Comparison of ENCODE assay signal across 7 cellular contexts in the genomic region with DNA sequence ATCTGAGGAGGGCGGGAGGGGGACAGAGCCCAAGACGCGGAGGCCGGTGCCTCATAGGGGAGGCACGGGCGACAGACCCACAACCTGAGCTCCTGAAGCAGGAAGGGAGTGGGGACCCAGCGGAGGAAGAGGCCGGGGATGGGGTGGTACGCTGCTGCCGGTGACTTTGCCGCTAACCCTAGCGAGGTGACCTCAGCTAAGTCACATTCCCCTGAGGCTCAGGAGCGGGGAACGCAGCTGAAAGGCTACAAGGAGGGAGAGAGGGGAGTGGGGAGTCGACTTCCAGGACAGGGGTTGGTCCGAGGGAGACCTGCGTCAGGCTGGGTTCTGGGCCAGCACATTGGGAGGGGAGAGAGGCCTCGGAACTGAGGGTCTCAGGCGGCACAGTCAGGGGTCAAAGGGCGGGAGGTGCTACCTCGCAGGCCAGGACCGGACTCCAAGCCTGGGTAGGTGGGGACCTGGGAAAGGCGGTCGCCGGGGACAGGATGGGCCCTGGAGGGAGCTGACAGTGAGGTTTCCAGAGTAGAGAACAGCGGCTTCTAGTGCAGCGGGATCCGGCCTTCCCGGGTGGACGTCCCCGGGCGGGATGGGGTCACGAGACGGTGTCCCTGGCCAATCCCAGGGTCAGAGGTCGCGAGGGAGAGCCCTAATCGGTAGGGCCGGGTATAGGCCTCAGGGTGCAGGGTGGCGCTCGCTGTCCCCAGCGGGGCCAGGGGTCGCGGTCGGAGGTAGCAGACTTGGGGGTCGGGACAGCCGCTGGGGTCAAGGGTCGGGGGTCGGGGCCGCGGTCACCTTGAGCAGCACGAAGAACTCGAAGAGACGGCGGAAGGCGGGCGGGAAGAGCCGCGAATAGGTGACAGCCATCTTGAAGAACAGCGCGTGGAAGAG. TPM values are rescaled to one million over a fixed set of nuclear protein-coding genes. Genes with fewer than 3 reads are reported as not detected.
A peak's percentile ranks its signal among the peaks of the same experiment; 100 is the strongest.
DNase-seq lines count a peak whose midpoint lies in the region; ATAC-seq and TF ChIP-seq lines count a peak whose summit lies in the region.
"Had no signal": no experiment of that assay in that cellular context is flagged by ENCODE, and none has a peak within 500 bp of the region (broad histone marks: within the 10 kb centered on the region; RNA-seq: fewer than 3 reads in every experiment).

No MANE protein-coding gene starts in this region.

- H3K4me1 ChIP-seq in duodenal mucosa (ENCODE audit: control insufficient read depth in 1 of 2, insufficient read depth in 2 of 2, low read length in 2 of 2) (peaks cover 41 to 48% of the 10 kb centered on the region in 2 donors), sigmoid colon (peaks cover 0 to 72% (median 61%) of the 10 kb centered on the region in 4 donors)

- TF ChIP-seq POLR2A in sigmoid colon (IDR thresholded peaks at IDR 0.05), result no peak

- DNase-seq in activated CD4-positive, alpha-beta T cell treated with anti-CD3 and anti-CD28 coated beads for 1 hour, result peak; percentile 24
- DNase-seq in activated CD4-positive, alpha-beta T cell treated with anti-CD3 and anti-CD28 coated beads for 4 hours, result no peak
- DNase-seq in sigmoid colon (peak; percentile 81), glomerular visceral epithelial cell (ENCODE audit: extremely low spot score) (no peak)

- no peak for ATAC-seq in GM18861 (IDR thresholded peaks at IDR 0.05; ENCODE audit: unreplicated experiment)

- 1% methylated on average over 60 of the region's 60 CpGs for WGBS in sigmoid colon, 2 donors

- H3K9me3 ChIP-seq in duodenal mucosa (ENCODE audit: control insufficient read depth in 1 of 2, low read length in 2 of 2), result no peaks in the 10 kb centered on the region
- H3K9me3 ChIP-seq in sigmoid colon, result no peaks in the 10 kb centered on the region

- H3K27ac ChIP-seq in duodenal mucosa (ENCODE audit: low read depth, low read length), result peak overlapping the region; percentile 66
- H3K27ac ChIP-seq in sigmoid colon, result peak overlapping the region; percentile 92 to 96 (median 94)

- TF ChIP-seq EP300 in sigmoid colon (IDR thresholded peaks at IDR 0.05), result no peak

- intact Hi-C loops in sigmoid colon (cut with DNase I), result loop anchor here (2.0 kb wide), 1 partner anchor 221 kb away; a partner anchor contains a TSS

- H3K27me3 ChIP-seq in duodenal mucosa (ENCODE audit: control insufficient read depth in 1 of 2, insufficient read depth in 2 of 2, low read length in 2 of 2) (no peaks in the 10 kb centered on the region), sigmoid colon (no peaks in the 10 kb centered on the region)

- H3K4me3 ChIP-seq in duodenal mucosa (ENCODE audit: low read depth in 1 of 2, low read length in 2 of 2), result peak overlapping the region; percentile 85 to 94
- H3K4me3 ChIP-seq in sigmoid colon, result peak overlapping the region; percentile 66 to 97 (median 84)

- no peak for TF ChIP-seq CTCF in sigmoid colon (IDR thresholded peaks at IDR 0.05)

- H3K36me3 ChIP-seq in duodenal mucosa (ENCODE audit: control insufficient read depth in 1 of 2, insufficient read depth in 2 of 2, low read length in 2 of 2) (no peaks in the 10 kb centered on the region), sigmoid colon (no peaks in the 10 kb centered on the region)

- peak overlapping the region; percentile 85 to 91 for H3K9ac ChIP-seq in duodenal mucosa (ENCODE audit: low read depth in 1 of 2, low read length in 2 of 2)

RNA-seq across cellular contexts. Expression of a gene that starts 0.7 kb away (rescaled TPM):
- 100 to 1,000 TPM in 2 of 4 donors, 10 to 100 TPM in 2; 85.6 to 174 (median 126) TPM for total RNA-seq in sigmoid colon
- polyA plus RNA-seq in sigmoid colon, result 100 to 1,000 TPM in 1 of 3 donors, 10 to 100 TPM in 2; 19.2 to 232 (median 25.9) TPM

RNA-seq across cellular contexts. Expression of a gene that starts 1.1 kb away (rescaled TPM):
- not detected for total RNA-seq in sigmoid colon
- not detected for polyA plus RNA-seq in sigmoid colon
- total RNA-seq: Daoy had no signal

RNA-seq across cellular contexts. Expression of a gene that starts 6.2 kb away (rescaled TPM):
- 10 to 100 TPM; 25.5 to 59.0 (median 36.3) TPM for total RNA-seq in sigmoid colon
- polyA plus RNA-seq in sigmoid colon, result 100 to 1,000 TPM in 1 of 3 donors, 10 to 100 TPM in 2; 48.0 to 115 (median 53.9) TPM

RNA-seq across cellular contexts. Expression of a gene that starts 19.7 kb away (rescaled TPM):
- 10 to 100 TPM in 2 of 4 donors, 1 to 10 TPM in 2; 3.8 to 20.5 (median 10.9) TPM for total RNA-seq in sigmoid colon
- polyA plus RNA-seq in sigmoid colon, result 10 to 100 TPM in 1 of 3 donors, 1 to 10 TPM in 2; 1.8 to 25.1 (median 9.9) TPM

RNA-seq across cellular contexts. Expression of a gene that starts 20.0 kb away (rescaled TPM):
- under 1 TPM in 1 of 4 donors, not detected in 3; 0.14 TPM for total RNA-seq in sigmoid colon
- polyA plus RNA-seq in sigmoid colon, result under 1 TPM in 1 of 3 donors, not detected in 2; 0.04 TPM
- total RNA-seq: Daoy had no signal

Comparison
In these comparisons a context has a peak if more than half of its experiments do, and no peak if none do; other contexts are left out.
1. DNase-seq: peak in activated CD4-positive, alpha-beta T cell treated with anti-CD3 and anti-CD28 coated beads for 1 hour (single experiment) and sigmoid colon (single experiment); none in activated CD4-positive, alpha-beta T cell treated with anti-CD3 and anti-CD28 coated beads for 4 hours (0 of 2) and glomerular visceral epithelial cell (single experiment).